In genomic region chr12:121219353-121219986, GRCh38 we compare ENCODE assay signal across 13 cellular contexts.
"Had no signal": no experiment of that assay in that cellular context is flagged by ENCODE, and none has a peak within 500 bp of the region (broad histone marks: within the 10 kb centered on the region; RNA-seq: fewer than 3 reads in every experiment).

No MANE protein-coding gene starts in this region.

- H3K4me1 Mint-ChIP-seq: neural crest cell had no signal

- H3K27me3 ChIP-seq: adrenal gland, gastrocnemius medialis had no signal

- H3K4me1 ChIP-seq: gastrocnemius medialis had no signal

- H3K4me3 Mint-ChIP-seq: neural crest cell had no signal

- H3K9me3 ChIP-seq: adrenal gland, gastrocnemius medialis had no signal

- FAIRE-seq: urothelium cell line had no signal

- DNase-seq: activated CD4-positive, CD25-positive, alpha-beta regulatory T cell treated with anti-CD3 and anti-CD28 coated beads, Interleukin-2, amount 50 U/mL, for 72 hours; activated effector memory CD4-positive, alpha-beta T cell treated with anti-CD3 and anti-CD28 coated beads, Interleukin-2, amount 50 U/mL, for 16 hours; caudate nucleus; cortex of kidney; effector CD8-positive, alpha-beta T cell; gastrocnemius medialis; islet precursor cell; mesendoderm; stimulated activated CD4-positive, alpha-beta T cell treated with anti-CD3 and anti-CD28 coated beads, Interleukin-4, amount 100 ng/mL, for 24 hours had no signal

- H3K36me3 ChIP-seq: gastrocnemius medialis had no signal

- H3K4me3 ChIP-seq: adrenal gland, gastrocnemius medialis had no signal

- ATAC-seq: gastrocnemius medialis, left lobe of liver had no signal

- H3K9me3 Mint-ChIP-seq: neural crest cell had no signal

- H3K27ac ChIP-seq: adrenal gland, gastrocnemius medialis had no signal
